In genomic region chr16:68426355-68426652, GRCh38 we compare ENCODE assay signal across 24 cellular contexts. TPM values are rescaled to one million over a fixed set of nuclear protein-coding genes. Genes with fewer than 3 reads are reported as not detected.
DNase-seq lines count a peak whose midpoint lies in the region; ATAC-seq lines count a peak whose summit lies in the region.
"Had no signal": no experiment of that assay in that cellular context is flagged by ENCODE, and none has a peak within 500 bp of the region (broad histone marks: within the 10 kb centered on the region; RNA-seq: fewer than 3 reads in every experiment).

No MANE protein-coding gene starts in this region.

- H3K9me3 Mint-ChIP-seq in T-cell = no peaks in the 10 kb centered on the region
- H3K9me3 Mint-ChIP-seq: CD8-positive, alpha-beta T cell; endodermal cell; neural crest cell had no signal

- no peaks in the 10 kb centered on the region for H3K27me3 Mint-ChIP-seq in T-cell

- H3K27ac Mint-ChIP-seq in T-cell = peak overlapping the region; percentile 66 to 73
- H3K27ac Mint-ChIP-seq: activated CD8-positive, alpha-beta T cell treated with anti-CD3 and anti-CD28 coated beads, Interleukin-2, amount 10 ng/mL, durations not matched to agents 7 days and 5 days; CD8-positive, alpha-beta T cell; endodermal cell had no signal

- DNase-seq in AG20443 (ENCODE audit: low spot score) (peak; percentile 60), EL (peak; percentile 18), T-cell (no peak), iris pigment epithelial cell (ENCODE audit: low read depth) (peak; percentile 27), GOT3 (lab: John Stamatoyannopoulos, UW) (no peak), kidney glomerular epithelial cell (lab: John Stamatoyannopoulos, UW) (no peak)
- DNase-seq: activated CD8-positive, alpha-beta T cell treated with anti-CD3 and anti-CD28 coated beads, Interleukin-2, amount 10 ng/mL, durations not matched to agents 7 days and 5 days; activated gamma-delta T cell treated with Interleukin-2 at 50 U/mL for 16 hours; CD8-positive, alpha-beta T cell; cortex of kidney; endodermal cell; lower lobe of right lung; NCI-H1436; NCI-H510A treated with DMSO at 0.1 percent for 48 hours; NK-92 treated with Interleukin-12 subunit alpha and Interleukin-12 subunit beta, amount 100 ng/mL, for 24 hours; Peyer's patch; posterior cingulate gyrus; SJCRH30; T-helper 1 cell; trophoblast cell had no signal

- H3K4me3 Mint-ChIP-seq in T-cell = peak overlapping the region in 1 of 3 donors; percentile 52
- H3K4me3 Mint-ChIP-seq: activated CD8-positive, alpha-beta T cell treated with anti-CD3 and anti-CD28 coated beads, Interleukin-2, amount 10 ng/mL, durations not matched to agents 7 days and 5 days; CD8-positive, alpha-beta T cell; endodermal cell; neural crest cell had no signal

- POLR2A ChIA-PET in T-cell (lab: Charles Lee) = no interaction called here

- ATAC-seq in T-cell (replicated peaks in 1 of 4) (no peak), HG03342 (IDR thresholded peaks at IDR 0.05; ENCODE audit: unreplicated experiment) (no peak), HG03521 (IDR thresholded peaks at IDR 0.05; ENCODE audit: unreplicated experiment) (no peak)
- ATAC-seq: activated CD8-positive, alpha-beta T cell treated with anti-CD3 and anti-CD28 coated beads, Interleukin-2, amount 10 ng/mL, durations not matched to agents 7 days and 5 days; lower lobe of right lung had no signal

- H3K4me1 Mint-ChIP-seq in T-cell = peaks cover 27 to 57% (median 47%) of the 10 kb centered on the region in 3 donors
- H3K4me1 Mint-ChIP-seq: neural crest cell had no signal

- no peaks in the 10 kb centered on the region for H3K36me3 Mint-ChIP-seq in T-cell
- H3K36me3 Mint-ChIP-seq: CD8-positive, alpha-beta T cell had no signal

- CTCF ChIA-PET in T-cell (lab: Charles Lee) = no interaction called here

RNA-seq across cellular contexts. Expression of gene SMPD3, which starts 22.0 kb away (rescaled TPM):
- total RNA-seq in T-cell = 1 to 10 TPM in 4 of 5 donors, under 1 TPM in 1; 0.93 to 2.3 (median 1.7) TPM
- total RNA-seq: bronchial epithelial cell had no signal

Comparison
In these comparisons a context has a peak if more than half of its experiments do, and no peak if none do; other contexts are left out.
1. DNase-seq: peak in AG20443 (single experiment), EL (single experiment) and iris pigment epithelial cell (single experiment); none in T-cell (0 of 34), GOT3 (single experiment) and kidney glomerular epithelial cell (single experiment).